ENCODE assay signal across 8 cellular contexts in genomic region chr1:37476087-37476452, GRCh38. TPM values are rescaled to one million over a fixed set of nuclear protein-coding genes. Genes with fewer than 3 reads are reported as not detected.
A peak's percentile ranks its signal among the peaks of the same experiment; 100 is the strongest.
DNase-seq lines count a peak whose midpoint lies in the region; ATAC-seq and TF ChIP-seq lines count a peak whose summit lies in the region.

No MANE protein-coding gene starts in this region.

- intact Hi-C loops in PC-3 (cut with micrococcal nuclease), result loop anchor here (5.0 kb wide), 1 partner anchor 61 kb away; no protein-coding TSS in a partner anchor

- H3F3A ChIP-seq in PC-3 (ENCODE audit: low read length, unreplicated experiment), result no peaks in the 10 kb centered on the region

- peaks cover 16% of the 10 kb centered on the region for H3K27me3 Mint-ChIP-seq in endothelial cell (ENCODE audit: unreplicated experiment)

- peak overlapping the region; percentile 71 for H3K4me3 ChIP-seq in PC-3 (ENCODE audit: low read length)
- no peak overlapping the region for H3K4me3 ChIP-seq in parathyroid adenoma (ENCODE audit: low read depth, low read length)

- no peak overlapping the region for H3K27ac Mint-ChIP-seq in endothelial cell (ENCODE audit: unreplicated experiment)

- H3K4me1 Mint-ChIP-seq in endothelial cell (ENCODE audit: unreplicated experiment), result peaks cover 30% of the 10 kb centered on the region

- no peaks in the 10 kb centered on the region for H3K36me3 Mint-ChIP-seq in endothelial cell (ENCODE audit: low read depth, unreplicated experiment)

- TF ChIP-seq CTCF in PC-3 (conservative IDR thresholded peaks at IDR 0.05; ENCODE audit: low read depth, low read length) (no peak), endothelial cell (IDR thresholded peaks at IDR 0.05; ENCODE audit: unreplicated experiment) (no peak), parathyroid adenoma (IDR thresholded peaks at IDR 0.05) (no peak)

- H3K9me3 Mint-ChIP-seq in endothelial cell (ENCODE audit: unreplicated experiment), result no peaks in the 10 kb centered on the region

- peaks cover 84% of the 10 kb centered on the region for H3K79me2 ChIP-seq in PC-3 (ENCODE audit: low read length)
- H3K79me2 ChIP-seq in parathyroid adenoma, result no peaks in the 10 kb centered on the region

- H3K27me3 ChIP-seq in PC-3 (ENCODE audit: low read length), result no peaks in the 10 kb centered on the region
- H3K27me3 ChIP-seq in parathyroid adenoma (ENCODE audit: control insufficient read depth, insufficient read depth, low read length), result no peaks in the 10 kb centered on the region

- H3K9me2 ChIP-seq in PC-3 (replicated peaks; ENCODE audit: low read length), result no peaks in the 10 kb centered on the region

- H3K4me1 ChIP-seq in PC-3 (ENCODE audit: insufficient read depth, low read length) (peaks cover 72% of the 10 kb centered on the region), parathyroid adenoma (peaks cover 2% of the 10 kb centered on the region)

- POLR2A ChIA-PET in PC-3 (lab: Charles Lee; ENCODE audit: unreplicated experiment), result interaction anchor here (0.6 to 1.9 kb wide), 2 partner anchors 20 to 39 kb away, joined by 4 to 12 read pairs; no protein-coding TSS in a partner anchor

- H3K27ac ChIP-seq in PC-3 (ENCODE audit: low read length), result peak overlapping the region; percentile 97
- no peak overlapping the region for H3K27ac ChIP-seq in parathyroid adenoma

- BruUV-seq in PC-3 (replicated peaks; lab: Mats Ljungman, UMichigan), result TSS peak; percentile 40

- H2AFZ ChIP-seq in PC-3 (ENCODE audit: low read length), result no peak overlapping the region
- H2AFZ ChIP-seq in parathyroid adenoma, result no peak overlapping the region

- CTCF ChIA-PET in PC-3 (lab: Charles Lee), result no interaction called here

- in situ Hi-C loops in Caki2 (cut with HindIII; ENCODE audit: low pct_unique_long_range_greater_than_20kb, low sequenced_read_pairs), result no loop called here

- ATAC-seq in PC-3 (no peak), HG03565 (IDR thresholded peaks at IDR 0.05; ENCODE audit: unreplicated experiment) (no peak)

- DNase-seq in Caki2 (ENCODE audit: low read depth) (peak; percentile 26), PC-3 (no peak), endothelial cell (ENCODE audit: low spot score) (no peak), T-helper 9 cell (no peak), DMS114 treated with DMSO at 0.1 percent for 48 hours (lab: John Stamatoyannopoulos, UW; ENCODE audit: unreplicated experiment) (no peak), RKO (ENCODE audit: low spot score) (no peak)

- H3K4me3 Mint-ChIP-seq in endothelial cell (ENCODE audit: unreplicated experiment), result peak overlapping the region; percentile 65

- H3K9ac ChIP-seq in PC-3 (ENCODE audit: low read length) (peak overlapping the region; percentile 89), parathyroid adenoma (no peak overlapping the region)

- peak overlapping the region; percentile 100 for H3K4me2 ChIP-seq in PC-3 (ENCODE audit: low read length)
- H3K4me2 ChIP-seq in parathyroid adenoma (ENCODE audit: low read length), result peak overlapping the region; percentile 96

- peaks cover 16% of the 10 kb centered on the region for H4K20me1 ChIP-seq in PC-3 (ENCODE audit: low read length)

- peaks cover 26% of the 10 kb centered on the region for H3K36me3 ChIP-seq in PC-3 (ENCODE audit: low read depth, low read length)
- H3K36me3 ChIP-seq in parathyroid adenoma (ENCODE audit: control insufficient read depth, insufficient read depth, low read length), result no peaks in the 10 kb centered on the region

- H3K9me3 ChIP-seq in PC-3 (ENCODE audit: low read length) (no peaks in the 10 kb centered on the region), parathyroid adenoma (ENCODE audit: control insufficient read depth, low read length) (no peaks in the 10 kb centered on the region)

RNA-seq across cellular contexts. Expression of gene ZC3H12A, which starts 1.7 kb away (rescaled TPM):
- total RNA-seq in Caki2 (2014; rRNA removed; shearing (Covaris generic); ENCODE audit: low replicate concordance), result 4.2 and 6.2 TPM in 2 replicates
- total RNA-seq in PC-3 (2014; rRNA removed), result 45.3 and 65.1 TPM in 2 replicates
- total RNA-seq in endothelial cell (ENCODE audit: unreplicated experiment), result 5.4 TPM

RNA-seq across cellular contexts. Expression of gene MEAF6, which starts 38.5 kb away (rescaled TPM):
- total RNA-seq in Caki2 (2014; rRNA removed; shearing (Covaris generic); ENCODE audit: low replicate concordance), result 45.0 and 59.6 TPM in 2 replicates
- total RNA-seq in PC-3 (2014; rRNA removed) (87.0 and 90.9 TPM in 2 replicates), endothelial cell (ENCODE audit: unreplicated experiment) (50.6 TPM)
